ENCODE assay signal across 17 cellular contexts in the genomic region with DNA sequence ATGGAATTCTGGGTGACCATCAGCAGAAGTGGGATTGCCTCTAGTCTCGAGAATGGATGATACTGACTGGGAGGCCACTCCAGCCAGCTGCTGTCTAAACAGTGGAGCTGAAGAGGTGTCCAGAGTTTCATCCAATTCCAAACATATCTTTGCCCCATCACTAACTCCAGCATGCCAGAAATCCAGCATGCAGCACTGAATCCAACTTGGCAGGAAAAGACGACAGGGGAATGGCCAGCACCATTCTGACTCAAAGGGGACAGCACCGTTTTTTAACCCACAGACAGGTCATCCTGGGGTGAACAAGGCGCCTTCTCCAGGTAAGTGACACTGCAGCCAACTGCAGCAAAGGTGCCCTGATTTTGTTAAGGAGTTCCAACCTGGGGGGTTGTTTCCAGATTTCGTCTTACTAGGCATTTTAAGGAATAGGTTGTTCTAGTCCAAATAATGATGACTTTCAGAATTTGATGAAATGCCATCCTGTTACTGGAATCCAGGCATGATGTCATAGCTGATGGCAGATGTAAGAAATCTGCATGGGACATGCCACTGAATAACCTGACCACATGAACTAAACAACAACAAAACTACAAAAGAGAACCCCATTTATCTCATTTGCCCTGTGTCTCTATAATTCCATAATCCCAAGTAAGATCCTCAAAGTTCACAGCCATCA. TPM values are rescaled to one million over a fixed set of nuclear protein-coding genes. Genes with fewer than 3 reads are reported as not detected.
DNase-seq lines count a peak whose midpoint lies in the region; ATAC-seq and TF ChIP-seq lines count a peak whose summit lies in the region.
"Had no signal": no experiment of that assay in that cellular context is flagged by ENCODE, and none has a peak within 500 bp of the region (broad histone marks: within the 10 kb centered on the region; RNA-seq: fewer than 3 reads in every experiment).

No MANE protein-coding gene starts in this region.

- H2AK5ac ChIP-seq in trophoblast cell (ENCODE audit: low read length): no peak overlapping the region

- H3K9me3 ChIP-seq in MG63 (no peaks in the 10 kb centered on the region), upper lobe of right lung (no peaks in the 10 kb centered on the region), Peyer's patch (no peaks in the 10 kb centered on the region), trophoblast cell (ENCODE audit: insufficient read depth, low read depth, low read length) (no peaks in the 10 kb centered on the region)

- no peak overlapping the region for H3K4ac ChIP-seq in trophoblast cell (ENCODE audit: low read depth, low read length)

- no CpG with 5 or more reads among the region's 5 CpGs for WGBS in trophoblast cell (ENCODE audit: extremely low coverage, insufficient coverage, insufficient read length)

- no peaks in the 10 kb centered on the region for H3K79me1 ChIP-seq in trophoblast cell (ENCODE audit: low read length)

- H3K27me3 ChIP-seq in MG63: no peaks in the 10 kb centered on the region
- H3K27me3 ChIP-seq in upper lobe of right lung: no peaks in the 10 kb centered on the region
- H3K27me3 ChIP-seq in Peyer's patch: no peaks in the 10 kb centered on the region
- H3K27me3 ChIP-seq in trophoblast cell (ENCODE audit: insufficient read depth, low read length): no peaks in the 10 kb centered on the region

- H4K8ac ChIP-seq in trophoblast cell (ENCODE audit: low read depth, low read length): no peak overlapping the region

- H3K14ac ChIP-seq in trophoblast cell (ENCODE audit: low read length): no peak overlapping the region

- H3K4me2 ChIP-seq in trophoblast cell (ENCODE audit: low read length): no peak overlapping the region

- no peak overlapping the region for H2AFZ ChIP-seq in trophoblast cell (ENCODE audit: insufficient read depth, low read length, poor library complexity)

- H3K79me2 ChIP-seq in trophoblast cell (ENCODE audit: control insufficient read depth, insufficient read depth, low read length, poor library complexity): no peaks in the 10 kb centered on the region

- no peak overlapping the region for H3K18ac ChIP-seq in trophoblast cell (ENCODE audit: low read length)

- peak overlapping the region; percentile 4 for H3K27ac ChIP-seq in caudate nucleus (ENCODE audit: low read depth, low read length)
- H3K27ac ChIP-seq in upper lobe of right lung: no peak overlapping the region
- H3K27ac ChIP-seq in Peyer's patch: no peak overlapping the region
- no peak overlapping the region for H3K27ac ChIP-seq in trophoblast cell (ENCODE audit: low read depth, low read length)

- no peak overlapping the region for H3K4me3 ChIP-seq in MG63
- H3K4me3 ChIP-seq in fibroblast of the aortic adventitia (ENCODE audit: low read depth, low read length): no peak overlapping the region
- no peak overlapping the region for H3K4me3 ChIP-seq in upper lobe of right lung
- no peak overlapping the region for H3K4me3 ChIP-seq in Peyer's patch
- H3K4me3 ChIP-seq in trophoblast cell (ENCODE audit: low read depth, low read length): no peak overlapping the region

- intact Hi-C loops in upper lobe of right lung (cut with DNase I): no loop called here
- intact Hi-C loops in left colon (cut with DNase I, micrococcal nuclease): no loop called here

- TF ChIP-seq POLR2A in Peyer's patch (IDR thresholded peaks at IDR 0.05): no peak

- H3K36me3 ChIP-seq in MG63 (no peaks in the 10 kb centered on the region), upper lobe of right lung (no peaks in the 10 kb centered on the region), Peyer's patch (no peaks in the 10 kb centered on the region), trophoblast cell (ENCODE audit: control insufficient read depth in 1 of 2, insufficient read depth in 2 of 2, low read length in 2 of 2) (no peaks in the 10 kb centered on the region)

- H4K91ac ChIP-seq in trophoblast cell (ENCODE audit: low read depth, low read length): no peak overlapping the region

- no peak overlapping the region for H2BK12ac ChIP-seq in trophoblast cell (ENCODE audit: low read length)

- H3K4me1 ChIP-seq in upper lobe of right lung (no peaks in the 10 kb centered on the region), Peyer's patch (no peaks in the 10 kb centered on the region), trophoblast cell (ENCODE audit: control insufficient read depth in 1 of 2, insufficient read depth in 2 of 2, low read length in 2 of 2) (no peaks in the 10 kb centered on the region)

- H2BK5ac ChIP-seq in trophoblast cell (ENCODE audit: low read depth, low read length, poor library complexity): no peak overlapping the region

- ATAC-seq in upper lobe of right lung (peak; percentile 35), left colon (no peak)
- ATAC-seq: CD8-positive, alpha-beta T cell had no signal

- no peak overlapping the region for H2BK120ac ChIP-seq in trophoblast cell (ENCODE audit: insufficient read depth, low read length, poor library complexity)

- no peak overlapping the region for H3K9ac ChIP-seq in trophoblast cell (ENCODE audit: low read length)

- no peak overlapping the region for H4K12ac ChIP-seq in trophoblast cell (ENCODE audit: low read depth, low read length)

- TF ChIP-seq CTCF in fibroblast of the aortic adventitia (IDR thresholded peaks at IDR 0.05; ENCODE audit: insufficient read depth, low read length): no peak
- TF ChIP-seq CTCF in upper lobe of right lung (IDR thresholded peaks at IDR 0.05): no peak
- TF ChIP-seq CTCF in Peyer's patch (IDR thresholded peaks at IDR 0.05): no peak

- DNase-seq in MG63 (peak; percentile 56), caudate nucleus (lab: John Stamatoyannopoulos, UW) (no peak), fibroblast of the aortic adventitia (ENCODE audit: low read depth) (peak; percentile 53), upper lobe of right lung (no peak), Peyer's patch (no peak), left colon (no peak), NCI-H510A (lab: John Stamatoyannopoulos, UW) (no peak), trophoblast cell (no peak)
- DNase-seq: CD8-positive, alpha-beta T cell; DND-41; GF-D8; H7; NCI-H187; NCI-H345; NCI-H69; SIG-M5 had no signal

- no peak overlapping the region for H3K23ac ChIP-seq in trophoblast cell (ENCODE audit: low read length)

RNA-seq across cellular contexts. Expression of a gene that starts 32.3 kb away (rescaled TPM):
- 64.3 and 90.0 TPM in 2 replicates for total RNA-seq in MG63 (2014; rRNA removed; shearing (Covaris generic); ENCODE audit: low replicate concordance)
- total RNA-seq in fibroblast of the aortic adventitia (ENCODE audit: low replicate concordance) (77.0 and 91.8 TPM in 2 replicates), upper lobe of right lung (29.8 TPM), Peyer's patch (10 to 100 TPM in 1 of 4 donors, 1 to 10 TPM in 3; 5.1 to 10.7 (median 6.5) TPM), left colon (1 to 10 TPM; 2.5 to 6.0 TPM)
- 6.1 and 6.2 TPM in 2 replicates for polyA plus RNA-seq in trophoblast cell (2013)
- total RNA-seq: HT-29 had no signal

Comparison
In these comparisons a context has a peak if more than half of its experiments do, and no peak if none do; other contexts are left out.
1. DNase-seq: peak in MG63 (single experiment) and fibroblast of the aortic adventitia (single experiment); none in caudate nucleus (0 of 61), upper lobe of right lung (single experiment), Peyer's patch (0 of 3), left colon (0 of 2), NCI-H510A (single experiment) and trophoblast cell (0 of 2).